ENCODE assay signal across 36 cellular contexts in genomic region chr14:81459421-81459820, GRCh38. TPM values are rescaled to one million over a fixed set of nuclear protein-coding genes. Genes with fewer than 3 reads are reported as not detected.
DNase-seq lines count a peak whose midpoint lies in the region; ATAC-seq, FAIRE-seq and TF ChIP-seq lines count a peak whose summit lies in the region.
"Had no signal": no experiment of that assay in that cellular context is flagged by ENCODE, and none has a peak within 500 bp of the region (broad histone marks: within the 10 kb centered on the region; RNA-seq: fewer than 3 reads in every experiment).

No MANE protein-coding gene starts in this region.

- peaks cover 0 to 6% (median 0%) of the 10 kb centered on the region in 11 experiments; a peak in 2 of 22 replicates for H3K27me3 ChIP-seq in BLaER1 treated with 17β-estradiol and CSF1 and Interleukin-3, amounts not matched to agents 10 nM and 100 nM
- H3K27me3 ChIP-seq in osteoblast (ENCODE audit: insufficient read depth, low read length) (no peaks in the 10 kb centered on the region), mammary epithelial cell (ENCODE audit: insufficient read depth, low read length) (no peaks in the 10 kb centered on the region)
- H3K27me3 ChIP-seq: pancreas, vagina had no signal

- H3K4me3 ChIP-seq in BLaER1 treated with 17β-estradiol and CSF1 and Interleukin-3, amounts not matched to agents 10 nM and 100 nM, result no peak overlapping the region
- H3K4me3 ChIP-seq in OCI-LY7 (ENCODE audit: low read depth, low read length, poor library complexity, severe bottlenecking) (no peak overlapping the region), kidney (ENCODE audit: low read length in 2 of 2) (peak overlapping the region; percentile 31 to 36), osteoblast (ENCODE audit: insufficient read depth, low read length) (no peak overlapping the region), mammary epithelial cell (replicated peaks in 1 of 3; ENCODE audit: insufficient read depth in 1 of 3, low read depth in 2 of 3, low read length in 3 of 3) (no peak overlapping the region)
- H3K4me3 ChIP-seq: A549, HAP-1, lower lobe of right lung, pancreas, thoracic aorta, vagina had no signal

- H3K36me3 ChIP-seq in BLaER1 treated with 17β-estradiol and CSF1 and Interleukin-3, amounts not matched to agents 10 nM and 100 nM, result no peaks in the 10 kb centered on the region
- no peaks in the 10 kb centered on the region for H3K36me3 ChIP-seq in OCI-LY7 (ENCODE audit: insufficient read depth, low read length)
- H3K36me3 ChIP-seq in kidney (ENCODE audit: control insufficient read depth in 1 of 2, insufficient read depth in 2 of 2, low read length in 2 of 2), result no peaks in the 10 kb centered on the region
- no peaks in the 10 kb centered on the region for H3K36me3 ChIP-seq in osteoblast (ENCODE audit: insufficient read depth, low read length)
- H3K36me3 ChIP-seq in mammary epithelial cell (ENCODE audit: insufficient read depth, low read length), result no peaks in the 10 kb centered on the region
- H3K36me3 ChIP-seq: HAP-1, lower lobe of right lung, pancreas, thoracic aorta, vagina had no signal

- no peaks in the 10 kb centered on the region for H4K20me1 ChIP-seq in BLaER1 treated with 17β-estradiol and CSF1 and Interleukin-3, amounts not matched to agents 10 nM and 100 nM
- no peaks in the 10 kb centered on the region for H4K20me1 ChIP-seq in OCI-LY7 (ENCODE audit: insufficient read depth, low read length)
- no peaks in the 10 kb centered on the region for H4K20me1 ChIP-seq in osteoblast (ENCODE audit: insufficient read depth, low read length)
- H4K20me1 ChIP-seq in mammary epithelial cell (ENCODE audit: insufficient read depth, low read length), result no peaks in the 10 kb centered on the region

- peak overlapping the region; percentile 7 to 65 (median 32); a peak in 18 of 22 replicates for H3K4me2 ChIP-seq in BLaER1 treated with 17β-estradiol and CSF1 and Interleukin-3, amounts not matched to agents 10 nM and 100 nM
- H3K4me2 ChIP-seq in OCI-LY7 (ENCODE audit: low read length) (peak overlapping the region; percentile 31; the same call in 1 of the 2 replicates), osteoblast (ENCODE audit: insufficient read depth, low read length) (no peak overlapping the region), mammary epithelial cell (ENCODE audit: insufficient read depth, low read depth, low read length) (no peak overlapping the region)
- H3K4me2 ChIP-seq: A549, SK-N-SH had no signal

- H3K79me2 ChIP-seq in OCI-LY7 (ENCODE audit: insufficient read depth, low read depth, low read length), result no peaks in the 10 kb centered on the region
- H3K79me2 ChIP-seq in osteoblast (ENCODE audit: insufficient read depth, low read length), result no peaks in the 10 kb centered on the region
- no peaks in the 10 kb centered on the region for H3K79me2 ChIP-seq in mammary epithelial cell (ENCODE audit: insufficient read depth, low read length)

- BruUV-seq in OCI-LY7 (replicated peaks; lab: Mats Ljungman, UMichigan), result no TSS peak
- no TSS peak for BruUV-seq in mammary epithelial cell (replicated peaks; lab: Mats Ljungman, UMichigan)

- no peaks in the 10 kb centered on the region for H3K9me2 ChIP-seq in OCI-LY7 (ENCODE audit: insufficient read depth, low read length)
- H3K9me2 ChIP-seq: SK-N-SH had no signal

- CTCF ChIA-PET in OCI-LY7 (lab: Charles Lee; ENCODE audit: unreplicated experiment) (no interaction called here), mammary epithelial cell (lab: Charles Lee; ENCODE audit: low non-redundant PET) (interaction anchor here (0.5 kb wide), 1 partner anchor 125 kb away, joined by 3 read pairs; no protein-coding TSS in a partner anchor)

- H2AFZ ChIP-seq in OCI-LY7 (ENCODE audit: low read length) (peak overlapping the region; percentile 96), osteoblast (ENCODE audit: low read length) (peak overlapping the region; percentile 56), mammary epithelial cell (ENCODE audit: low read depth, low read length) (no peak overlapping the region)

- no peak overlapping the region for H3K27ac ChIP-seq in BLaER1 treated with 17β-estradiol and CSF1 and Interleukin-3, amounts not matched to agents 10 nM and 100 nM
- H3K27ac ChIP-seq in OCI-LY7 (ENCODE audit: low read depth, low read length, poor library complexity, severe bottlenecking) (peak overlapping the region; percentile 33), kidney (ENCODE audit: low read depth in 2 of 2, low read length in 2 of 2) (peak overlapping the region; percentile 75 to 83), osteoblast (ENCODE audit: low read depth, low read length) (no peak overlapping the region), mammary epithelial cell (ENCODE audit: insufficient read depth, low read depth, low read length) (no peak overlapping the region)
- H3K27ac ChIP-seq: A549, epithelial cell of prostate, lower lobe of right lung, pancreas, thoracic aorta, vagina had no signal

- DNase-seq in OCI-LY7 (ENCODE audit: low spot score), result peak; percentile 28
- DNase-seq in kidney, result no peak
- DNase-seq in osteoblast (ENCODE audit: insufficient read length, low spot score, missing footprints), result peak; percentile 35
- no peak for DNase-seq in NCI-H1694 treated with DMSO at 0.1 percent for 48 hours (lab: John Stamatoyannopoulos, UW)
- DNase-seq in NCI-H2081 (lab: John Stamatoyannopoulos, UW), result no peak
- DNase-seq in mammary epithelial cell, result no peak
- DNase-seq in omental fat pad (ENCODE audit: low spot score), result no peak
- DNase-seq: activated CD4-positive, alpha-beta T cell treated with anti-CD3 and anti-CD28 coated beads, Interleukin-2, amount 50 U/mL, for 1 hour; activated CD4-positive, CD25-positive, alpha-beta regulatory T cell; activated effector memory CD4-positive, alpha-beta T cell treated with anti-CD3 and anti-CD28 coated beads, Interleukin-2, amount 50 U/mL, for 16 hours; activated naive CD8-positive, alpha-beta T cell treated with anti-CD3 and anti-CD28 coated beads for 36 hours; activated T-cell treated with anti-CD3 and anti-CD28 coated beads, Interleukin-2, amount 50 U/mL, for 24 hours; aorta; CD8-positive, alpha-beta memory T cell; effector CD8-positive, alpha-beta T cell; lower lobe of right lung; naive thymus-derived CD8-positive, alpha-beta T cell; NCI-H1436 treated with DMSO at 0.1 percent for 48 hours; NCI-H2107; NCI-H748 treated with DMSO at 0.1 percent for 48 hours; OCI-M1; pancreas; SK-N-SH; stimulated activated CD4-positive, alpha-beta T cell treated with anti-CD3 and anti-CD28 coated beads, Interleukin-2, amount 100 ng/mL, for 24 hours; stimulated activated CD8-positive, alpha-beta memory T cell treated with anti-CD3 and anti-CD28 coated beads, Interleukin-4, amount 100 ng/mL, for 48 hours; stimulated activated naive CD8-positive, alpha-beta T cell treated with anti-CD3 and anti-CD28 coated beads, Interleukin-15, amount 100 ng/mL, for 72 hours had no signal

- in situ Hi-C loops in mammary epithelial cell (cut with MboI; ENCODE audit: low sequenced_read_pairs in 2 of 2), result loop anchor here (25.0 kb wide), 1 partner anchor 472 kb away; no protein-coding TSS in a partner anchor

- no peak for TF ChIP-seq CTCF in OCI-LY7 (conservative IDR thresholded peaks at IDR 0.05; ENCODE audit: low read length)
- no peak for TF ChIP-seq CTCF in kidney (IDR thresholded peaks at IDR 0.05; ENCODE audit: borderline replicate concordance, extremely low read depth, insufficient read depth)
- no peak for TF ChIP-seq CTCF in osteoblast (IDR thresholded peaks at IDR 0.05; ENCODE audit: extremely low read depth, low read depth, low read length)
- TF ChIP-seq CTCF in mammary epithelial cell (conservative IDR thresholded peaks at IDR 0.05 in 1 of 2, IDR thresholded peaks at IDR 0.05 in 1 of 2; ENCODE audit: extremely low read depth in 1 of 2, insufficient read depth in 1 of 2, low read depth in 1 of 2, low read length in 2 of 2), result no peak
- TF ChIP-seq CTCF in omental fat pad (IDR thresholded peaks at IDR 0.05), result no peak

- no peak overlapping the region for H3K9ac ChIP-seq in BLaER1 treated with 17β-estradiol and CSF1 and Interleukin-3, amounts not matched to agents 10 nM and 100 nM
- H3K9ac ChIP-seq in kidney (ENCODE audit: low read length in 2 of 2) (peak overlapping the region in 1 of 2 donors; percentile 57), mammary epithelial cell (ENCODE audit: insufficient read depth, low read length) (no peak overlapping the region)
- H3K9ac ChIP-seq: SK-N-SH had no signal

- ATAC-seq in omental fat pad (ENCODE audit: low FRiP score), result no peak
- ATAC-seq: A549; lower lobe of right lung; naive thymus-derived CD8-positive, alpha-beta T cell; pancreas; stimulated activated naive CD8-positive, alpha-beta T cell treated with anti-CD3 and anti-CD28 coated beads, Interleukin-15, amount 100 ng/mL, for 72 hours had no signal

- H3K4me1 ChIP-seq in BLaER1 treated with 17β-estradiol and CSF1 and Interleukin-3, amounts not matched to agents 10 nM and 100 nM, result peaks cover 19 to 28% (median 22%) of the 10 kb centered on the region in 10 experiments
- H3K4me1 ChIP-seq in OCI-LY7 (ENCODE audit: insufficient read depth, low read length, poor library complexity, severe bottlenecking), result peaks cover 28% of the 10 kb centered on the region
- H3K4me1 ChIP-seq in kidney (ENCODE audit: control insufficient read depth in 1 of 2, insufficient read depth in 1 of 2, low read depth in 1 of 2, low read length in 2 of 2), result peaks cover 6 to 8% of the 10 kb centered on the region in 2 donors
- H3K4me1 ChIP-seq in osteoblast (ENCODE audit: insufficient read depth, low read length), result no peaks in the 10 kb centered on the region
- no peaks in the 10 kb centered on the region for H3K4me1 ChIP-seq in mammary epithelial cell (ENCODE audit: insufficient read depth, low read length)
- H3K4me1 ChIP-seq: A549, HAP-1, pancreas, vagina had no signal

- dilution Hi-C loops in mammary epithelial cell (cut with HindIII; ENCODE audit: low sequenced_read_pairs), result no loop called here

- POLR2A ChIA-PET in OCI-LY7 (lab: Charles Lee), result interaction anchor here (1.1 kb wide), 1 partner anchor 239 kb away, joined by 4 read pairs; the partner anchor contains the start of gene GTF2A1

- WGBS in mammary epithelial cell (ENCODE audit: low coverage, missing lambda C conversion rate), result 80% methylated on average over 4 of the region's 5 CpGs

- intact Hi-C loops in OCI-LY7 (cut with micrococcal nuclease; ENCODE audit: unreplicated experiment), result loop anchor here (5.0 kb wide), 1 partner anchor 462 kb away; no protein-coding TSS in a partner anchor
- intact Hi-C loops in kidney (cut with DNase I), result no loop called here
- intact Hi-C loops in mammary epithelial cell (cut with micrococcal nuclease), result no loop called here

- peaks cover 0 to 8% (median 0%) of the 10 kb centered on the region in 11 experiments; a peak in 6 of 22 replicates for H3K9me3 ChIP-seq in BLaER1 treated with 17β-estradiol and CSF1 and Interleukin-3, amounts not matched to agents 10 nM and 100 nM (replicated peaks in 1 of 11)
- H3K9me3 ChIP-seq in OCI-LY7 (ENCODE audit: low read length), result no peaks in the 10 kb centered on the region
- no peaks in the 10 kb centered on the region for H3K9me3 ChIP-seq in kidney (ENCODE audit: control insufficient read depth in 1 of 2, low read length in 2 of 2)
- H3K9me3 ChIP-seq in osteoblast (ENCODE audit: low read depth, low read length), result no peaks in the 10 kb centered on the region
- no peaks in the 10 kb centered on the region for H3K9me3 ChIP-seq in mammary epithelial cell (replicated peaks; ENCODE audit: insufficient read depth, low read length)
- H3K9me3 ChIP-seq: A549, HAP-1, lower lobe of right lung, pancreas, SK-N-SH, thoracic aorta, vagina had no signal

- no peak for FAIRE-seq in kidney (lab: Jason Lieb, UNC)
- FAIRE-seq: A549, bronchial epithelial cell, colon, keratinocyte, pancreas, TTC549 had no signal

RNA-seq across cellular contexts. Expression of gene STON2, which starts 59.3 kb away (rescaled TPM):
- 0.25 and 0.28 TPM in 2 replicates for total RNA-seq in OCI-LY7 (2014; rRNA removed; shearing (Covaris generic))
- total RNA-seq in OCI-LY7 (2022) (not detected in 2 replicates), kidney (86.6 TPM), osteoblast (49.6 and 51.0 TPM in 2 replicates), mammary epithelial cell (100 to 1,000 TPM; 125 to 327 TPM), omental fat pad (10 to 100 TPM in 3 of 4 donors, 1 to 10 TPM in 1; 8.0 to 31.4 (median 18.6) TPM)
- polyA plus RNA-seq in kidney (ENCODE audit: insufficient read depth, low read depth, low replicate concordance) (14.8 TPM), mammary epithelial cell (54.2 TPM)
- polyA minus RNA-seq in mammary epithelial cell, result 171 TPM
- total RNA-seq: naive thymus-derived CD8-positive, alpha-beta T cell had no signal
- polyA plus RNA-seq: CD8-positive, alpha-beta memory T cell; naive thymus-derived CD8-positive, alpha-beta T cell; SK-N-SH had no signal

Comparison
In these comparisons a context has a peak if more than half of its experiments do, and no peak if none do; other contexts are left out.
1. H3K27ac ChIP-seq: peak in OCI-LY7 (single experiment) and kidney (2 of 2); none in BLaER1 treated with 17β-estradiol and CSF1 and Interleukin-3, amounts not matched to agents 10 nM and 100 nM (0 of 11), osteoblast (single experiment) and mammary epithelial cell (single experiment).
2. H3K4me2 ChIP-seq: peak in BLaER1 treated with 17β-estradiol and CSF1 and Interleukin-3, amounts not matched to agents 10 nM and 100 nM (11 of 11) and OCI-LY7 (single experiment); none in osteoblast (single experiment) and mammary epithelial cell (single experiment).
3. H3K4me3 ChIP-seq: peak in kidney (2 of 2); none in BLaER1 treated with 17β-estradiol and CSF1 and Interleukin-3, amounts not matched to agents 10 nM and 100 nM (0 of 10), OCI-LY7 (single experiment), osteoblast (single experiment) and mammary epithelial cell (0 of 3).
4. DNase-seq: peak in OCI-LY7 (single experiment) and osteoblast (single experiment); none in kidney (single experiment), NCI-H1694 treated with DMSO at 0.1 percent for 48 hours (single experiment), NCI-H2081 (0 of 2), mammary epithelial cell (single experiment) and omental fat pad (single experiment).
5. RNA of gene STON2, which starts 59.3 kb away (total RNA-seq): 125 to 327 TPM in mammary epithelial cell, 86.6 TPM in kidney (single experiment), 49.6 to 51.0 TPM in osteoblast and 8.0 to 31.4 TPM in omental fat pad; 0.25 to 0.28 TPM in OCI-LY7; every median in the first group is over 4 times any median in the second.